In the genomic region with DNA sequence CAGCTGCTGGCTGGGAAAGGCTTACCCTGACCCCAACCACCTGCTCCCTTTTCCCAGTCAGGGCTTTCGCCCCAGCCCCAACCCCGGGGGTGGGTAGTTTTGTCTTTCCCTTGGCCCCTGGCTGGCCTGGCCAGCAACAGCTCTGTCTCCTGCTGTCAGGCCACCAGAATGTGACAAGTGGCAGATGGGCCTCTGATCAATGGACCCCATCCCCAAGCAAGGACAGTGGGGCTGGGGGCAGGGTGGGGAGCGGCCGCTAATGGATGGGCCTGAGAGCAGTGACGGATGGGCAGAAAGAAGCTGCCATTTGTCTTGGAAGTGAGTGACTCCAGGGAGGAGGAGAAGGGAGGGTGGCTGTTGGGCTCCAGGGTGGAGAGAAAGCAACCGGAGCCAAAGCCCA, we compare ENCODE assay signal across 23 cellular contexts.
DNase-seq lines count a peak whose midpoint lies in the region; ATAC-seq and TF ChIP-seq lines count a peak whose summit lies in the region.
"Had no signal": no experiment of that assay in that cellular context is flagged by ENCODE, and none has a peak within 500 bp of the region (broad histone marks: within the 10 kb centered on the region; RNA-seq: fewer than 3 reads in every experiment).

No MANE protein-coding gene starts in this region.

- H3K9me3 Mint-ChIP-seq in glutamatergic neuron (ENCODE audit: unreplicated experiment) = peaks cover 10% of the 10 kb centered on the region
- H3K9me3 Mint-ChIP-seq: CD8-positive, alpha-beta memory T cell had no signal

- no peaks in the 10 kb centered on the region for H3K36me3 ChIP-seq in Peyer's patch
- H3K36me3 ChIP-seq: BE2C, BLaER1 had no signal

- no peak overlapping the region for H3K4me3 ChIP-seq in Peyer's patch
- H3K4me3 ChIP-seq: BLaER1 had no signal

- DNase-seq in SK-N-DZ (ENCODE audit: low spot score) = peak; percentile 95
- DNase-seq in glutamatergic neuron = peak; percentile 70
- DNase-seq in retina = peak; percentile 53
- no peak for DNase-seq in GM19238 (ENCODE audit: insufficient read length, low spot score)
- no peak for DNase-seq in Peyer's patch
- DNase-seq: 8988T; ACHN; BE2C; C1 segment of cervical spinal cord; CD4-positive, alpha-beta memory T cell; CD4-positive, CD25-positive, alpha-beta regulatory T cell; CD8-positive, alpha-beta memory T cell; COR-L47; DMS 273 treated with DMSO at 0.1 percent for 48 hours; DMS153; DMS53; DMS79; DND-41; EL; GF-D8 had no signal

- H3K36me3 Mint-ChIP-seq in glutamatergic neuron (ENCODE audit: unreplicated experiment) = peaks cover 11% of the 10 kb centered on the region
- H3K36me3 Mint-ChIP-seq: CD14-positive monocyte; CD4-positive, alpha-beta memory T cell; CD4-positive, CD25-positive, alpha-beta regulatory T cell had no signal

- H3K4me1 ChIP-seq in Peyer's patch = no peaks in the 10 kb centered on the region
- H3K4me1 ChIP-seq: BE2C had no signal

- peaks cover 23% of the 10 kb centered on the region for H3K4me1 Mint-ChIP-seq in glutamatergic neuron (ENCODE audit: low read depth, unreplicated experiment)
- H3K4me1 Mint-ChIP-seq: CD14-positive monocyte; CD4-positive, CD25-positive, alpha-beta regulatory T cell had no signal

- H3K4me3 Mint-ChIP-seq in glutamatergic neuron (ENCODE audit: unreplicated experiment) = no peak overlapping the region
- H3K4me3 Mint-ChIP-seq: CD14-positive monocyte; CD4-positive, alpha-beta memory T cell; CD4-positive, CD25-positive, alpha-beta regulatory T cell; CD8-positive, alpha-beta memory T cell had no signal

- peak overlapping the region; percentile 65 for H3K27ac Mint-ChIP-seq in glutamatergic neuron (ENCODE audit: unreplicated experiment)
- H3K27ac Mint-ChIP-seq: CD14-positive monocyte; CD4-positive, CD25-positive, alpha-beta regulatory T cell; CD8-positive, alpha-beta memory T cell had no signal

- no peaks in the 10 kb centered on the region for H3K9me3 ChIP-seq in Peyer's patch
- H3K9me3 ChIP-seq: BE2C had no signal

- H3K27me3 Mint-ChIP-seq in glutamatergic neuron (ENCODE audit: unreplicated experiment) = peaks cover 11% of the 10 kb centered on the region

- no peaks in the 10 kb centered on the region for H3K27me3 ChIP-seq in Peyer's patch
- H3K27me3 ChIP-seq: BE2C, BLaER1 had no signal

- ATAC-seq in HG02588 (IDR thresholded peaks at IDR 0.05; ENCODE audit: unreplicated experiment) = no peak

- TF ChIP-seq POLR2A in Peyer's patch (IDR thresholded peaks at IDR 0.05) = no peak

- TF ChIP-seq CTCF in glutamatergic neuron (IDR thresholded peaks at IDR 0.05; ENCODE audit: partially characterized antibody, unreplicated experiment) = no peak
- no peak for TF ChIP-seq CTCF in Peyer's patch (IDR thresholded peaks at IDR 0.05)

- H3K27ac ChIP-seq in Peyer's patch = no peak overlapping the region
- H3K27ac ChIP-seq: BLaER1 had no signal

Comparison
In these comparisons a context has a peak if more than half of its experiments do, and no peak if none do; other contexts are left out.
1. DNase-seq: peak in SK-N-DZ (single experiment), glutamatergic neuron (single experiment) and retina (single experiment); none in GM19238 (single experiment) and Peyer's patch (0 of 3).